In genomic region chr2:17830053-17831034, GRCh38 we compare ENCODE assay signal across 8 cellular contexts. TPM values are rescaled to one million over a fixed set of nuclear protein-coding genes. Genes with fewer than 3 reads are reported as not detected.
DNase-seq lines count a peak whose midpoint lies in the region; ATAC-seq, FAIRE-seq and TF ChIP-seq lines count a peak whose summit lies in the region.

No MANE protein-coding gene starts in this region.

- TF ChIP-seq CTCF in choroid plexus epithelial cell (conservative IDR thresholded peaks at IDR 0.05; ENCODE audit: low read depth, low read length) = peak; percentile 90
- peak; percentile 97 for TF ChIP-seq CTCF in kidney epithelial cell (IDR thresholded peaks at IDR 0.05; ENCODE audit: insufficient read depth, low read length, poor library complexity, severe bottlenecking)

- H3K4me3 ChIP-seq in SK-N-MC = peak overlapping the region; percentile 53
- peak overlapping the region; percentile 28 for H3K4me3 ChIP-seq in choroid plexus epithelial cell (ENCODE audit: low read depth, low read length)
- H3K4me3 ChIP-seq in kidney epithelial cell (ENCODE audit: low read depth, low read length) = no peak overlapping the region

- ATAC-seq in GM21619 (IDR thresholded peaks at IDR 0.05; ENCODE audit: unreplicated experiment) = peak; percentile 88

- H3K9ac ChIP-seq in SK-N-MC (ENCODE audit: insufficient read length) = no peak overlapping the region

- FAIRE-seq in HTR-8/SVneo (lab: Jason Lieb, UNC) = peak; percentile 38

- no peak overlapping the region for H3K27ac ChIP-seq in SK-N-MC

- DNase-seq in GM03348 (ENCODE audit: low spot score) = peak; percentile 91
- DNase-seq in HTR-8/SVneo (ENCODE audit: insufficient read length, low spot score) = peak; percentile 46
- DNase-seq in SK-N-MC (ENCODE audit: low read depth, low spot score) = peak; percentile 20
- DNase-seq in choroid plexus epithelial cell (ENCODE audit: low read depth) = peak; percentile 79
- peak; percentile 50 for DNase-seq in kidney epithelial cell (ENCODE audit: low read depth)
- peak; percentile 30 for DNase-seq in stimulated activated CD4-positive, alpha-beta T cell treated with anti-CD3 and anti-CD28 coated beads, Interleukin-1b, Interleukin-23, amount 100 ng/mL, for 48 hours
- no peak for DNase-seq in NCI-H1105 treated with DMSO at 0.1 percent for 48 hours (lab: John Stamatoyannopoulos, UW)

- no peaks in the 10 kb centered on the region for H3K27me3 ChIP-seq in kidney epithelial cell (ENCODE audit: control insufficient read depth, insufficient read depth, low read length)

- H3K36me3 ChIP-seq in SK-N-MC (ENCODE audit: insufficient read depth, low read length) = no peaks in the 10 kb centered on the region
- no peaks in the 10 kb centered on the region for H3K36me3 ChIP-seq in kidney epithelial cell (ENCODE audit: control insufficient read depth, insufficient read depth, low read length)

- H3K9me3 ChIP-seq in SK-N-MC (ENCODE audit: low read depth, low read length) = no peaks in the 10 kb centered on the region

RNA-seq across cellular contexts. Expression of gene MSGN1, which starts 14.1 kb away (rescaled TPM):
- total RNA-seq in kidney epithelial cell = not detected in 2 replicates

RNA-seq across cellular contexts. Expression of gene KCNS3, which starts 48.1 kb away (rescaled TPM):
- 8.9 and 19.1 TPM in 2 replicates for total RNA-seq in kidney epithelial cell
